ENCODE assay signal across 14 cellular contexts in genomic region chrX:109040057-109040456, GRCh38.
DNase-seq lines count a peak whose midpoint lies in the region; ATAC-seq and TF ChIP-seq lines count a peak whose summit lies in the region.
"Had no signal": no experiment of that assay in that cellular context is flagged by ENCODE, and none has a peak within 500 bp of the region (broad histone marks: within the 10 kb centered on the region; RNA-seq: fewer than 3 reads in every experiment).

No MANE protein-coding gene starts in this region.

- peak overlapping the region; percentile 82 for H3K27ac Mint-ChIP-seq in endodermal cell
- H3K27ac Mint-ChIP-seq in neural progenitor cell = peak overlapping the region; percentile 72
- H3K27ac Mint-ChIP-seq in CD8-positive, alpha-beta T cell = no peak overlapping the region
- H3K27ac Mint-ChIP-seq: B cell; CD4-positive, alpha-beta T cell had no signal

- POLR2A ChIA-PET in CD8-positive, alpha-beta T cell (lab: Charles Lee) = no interaction called here

- intact Hi-C loops in cardiac septum (cut with DNase I) (no loop called here), lower leg skin (cut with DNase I; ENCODE audit: low total_unique reads) (no loop called here)
- intact Hi-C loops in CD8-positive, alpha-beta T cell (cut with DNase I, micrococcal nuclease) = no loop called here

- H2BK120ac ChIP-seq in mesendoderm (ENCODE audit: low read depth, low read length) = no peak overlapping the region

- H3K27me3 Mint-ChIP-seq in endodermal cell (ENCODE audit: insufficient read depth) (no peaks in the 10 kb centered on the region), neural progenitor cell (ENCODE audit: insufficient read depth, low read depth) (no peaks in the 10 kb centered on the region)
- no peaks in the 10 kb centered on the region for H3K27me3 Mint-ChIP-seq in CD8-positive, alpha-beta T cell (ENCODE audit: low read depth)
- H3K27me3 Mint-ChIP-seq: B cell; CD4-positive, alpha-beta T cell had no signal

- peaks cover 12% of the 10 kb centered on the region for H3F3A ChIP-seq in neural progenitor cell (ENCODE audit: low read depth)

- ATAC-seq in CD8-positive, alpha-beta T cell = no peak
- ATAC-seq: HCT116 had no signal

- H3K4me1 Mint-ChIP-seq in endodermal cell = peaks cover 20% of the 10 kb centered on the region
- peaks cover 9% of the 10 kb centered on the region for H3K4me1 Mint-ChIP-seq in neural progenitor cell
- no peaks in the 10 kb centered on the region for H3K4me1 Mint-ChIP-seq in CD8-positive, alpha-beta T cell (ENCODE audit: low read depth)
- H3K4me1 Mint-ChIP-seq: B cell had no signal

- H3K79me2 ChIP-seq in mesendoderm (ENCODE audit: control insufficient read depth, insufficient read depth, low read length) (no peaks in the 10 kb centered on the region), neural progenitor cell (ENCODE audit: low read depth) (no peaks in the 10 kb centered on the region)

- H3K23ac ChIP-seq in mesendoderm (ENCODE audit: low read length) = no peak overlapping the region

- no peak overlapping the region for H3K4ac ChIP-seq in mesendoderm (ENCODE audit: low read depth, low read length)

- no peak for TF ChIP-seq POLR2A in lower leg skin (IDR thresholded peaks at IDR 0.05)

- H2AFZ ChIP-seq in neural progenitor cell (replicated peaks) = peak overlapping the region; percentile 90

- TF ChIP-seq CTCF in endodermal cell (conservative IDR thresholded peaks at IDR 0.05) = no peak
- TF ChIP-seq CTCF in neural progenitor cell (IDR thresholded peaks at IDR 0.05) = no peak
- TF ChIP-seq CTCF in CD8-positive, alpha-beta T cell (IDR thresholded peaks at IDR 0.05) = no peak
- no peak for TF ChIP-seq CTCF in lower leg skin (IDR thresholded peaks at IDR 0.05)

- H3K4me1 ChIP-seq in endodermal cell (ENCODE audit: control insufficient read depth, insufficient read depth, low read length) (peaks cover 3% of the 10 kb centered on the region), mesendoderm (ENCODE audit: control insufficient read depth, low read depth, low read length) (peaks cover 3% of the 10 kb centered on the region), neural progenitor cell (peaks cover 16% of the 10 kb centered on the region)
- H3K4me1 ChIP-seq in CD8-positive, alpha-beta T cell (ENCODE audit: insufficient read depth, low read length) = no peaks in the 10 kb centered on the region

- H3K36me3 Mint-ChIP-seq in endodermal cell (ENCODE audit: low read depth) (no peaks in the 10 kb centered on the region), neural progenitor cell (no peaks in the 10 kb centered on the region)
- no peaks in the 10 kb centered on the region for H3K36me3 Mint-ChIP-seq in CD8-positive, alpha-beta T cell

- H3K4me3 ChIP-seq in H7 (ENCODE audit: insufficient read depth, low read depth, low read length) (no peak overlapping the region), endodermal cell (ENCODE audit: low read length) (no peak overlapping the region), mesendoderm (ENCODE audit: low read length) (no peak overlapping the region), neural progenitor cell (no peak overlapping the region), lower leg skin (ENCODE audit: low read depth, poor library complexity, severe bottlenecking) (no peak overlapping the region)
- no peak overlapping the region for H3K4me3 ChIP-seq in CD8-positive, alpha-beta T cell (ENCODE audit: low read depth, low read length)

- H3K9me3 Mint-ChIP-seq in endodermal cell = no peaks in the 10 kb centered on the region
- no peaks in the 10 kb centered on the region for H3K9me3 Mint-ChIP-seq in neural progenitor cell
- no peaks in the 10 kb centered on the region for H3K9me3 Mint-ChIP-seq in CD8-positive, alpha-beta T cell
- H3K9me3 Mint-ChIP-seq: CD4-positive, alpha-beta T cell had no signal

- H3K56ac ChIP-seq in mesendoderm (ENCODE audit: low read length) = no peak overlapping the region

- H3K9me3 ChIP-seq in endodermal cell (ENCODE audit: control insufficient read depth, low read length) (no peaks in the 10 kb centered on the region), neural progenitor cell (ENCODE audit: low read depth) (no peaks in the 10 kb centered on the region)
- no peaks in the 10 kb centered on the region for H3K9me3 ChIP-seq in CD8-positive, alpha-beta T cell (ENCODE audit: low read length)

- H3K79me1 ChIP-seq in mesendoderm (ENCODE audit: low read length) = no peaks in the 10 kb centered on the region

- H4K20me1 ChIP-seq in neural progenitor cell (ENCODE audit: low read depth) = no peaks in the 10 kb centered on the region

- no peak overlapping the region for H3K4me2 ChIP-seq in mesendoderm (ENCODE audit: low read length)
- peak overlapping the region; percentile 34 for H3K4me2 ChIP-seq in neural progenitor cell

- H3K27me3 ChIP-seq in H7 (ENCODE audit: control insufficient read depth, insufficient read depth, low read length) = no peaks in the 10 kb centered on the region
- no peaks in the 10 kb centered on the region for H3K27me3 ChIP-seq in endodermal cell (ENCODE audit: control insufficient read depth, insufficient read depth, low read length, poor library complexity, severe bottlenecking)
- H3K27me3 ChIP-seq in mesendoderm (ENCODE audit: insufficient read depth, low read length, poor library complexity) = no peaks in the 10 kb centered on the region
- no peaks in the 10 kb centered on the region for H3K27me3 ChIP-seq in neural progenitor cell
- no peaks in the 10 kb centered on the region for H3K27me3 ChIP-seq in CD8-positive, alpha-beta T cell (ENCODE audit: insufficient read depth, low read length)

- no peak overlapping the region for H2AK5ac ChIP-seq in mesendoderm (ENCODE audit: low read length)

- H2BK15ac ChIP-seq in mesendoderm (replicated peaks; ENCODE audit: low read depth) = no peak overlapping the region

- H3K36me3 ChIP-seq in H7 (replicated peaks; ENCODE audit: control insufficient read depth, insufficient read depth, low read length) (no peaks in the 10 kb centered on the region), endodermal cell (ENCODE audit: control insufficient read depth, insufficient read depth, low read length) (no peaks in the 10 kb centered on the region), mesendoderm (ENCODE audit: control insufficient read depth, insufficient read depth, low read length) (no peaks in the 10 kb centered on the region), neural progenitor cell (no peaks in the 10 kb centered on the region)
- H3K36me3 ChIP-seq in CD8-positive, alpha-beta T cell (ENCODE audit: insufficient read depth, low read length) = no peaks in the 10 kb centered on the region

- H3K9ac ChIP-seq in endodermal cell (ENCODE audit: extremely low read depth, low read length, poor library complexity, severe bottlenecking) (no peak overlapping the region), mesendoderm (ENCODE audit: low read length) (no peak overlapping the region), neural progenitor cell (no peak overlapping the region)

- H3K4me3 Mint-ChIP-seq in endodermal cell (no peak overlapping the region), neural progenitor cell (no peak overlapping the region)
- H3K4me3 Mint-ChIP-seq in CD8-positive, alpha-beta T cell = no peak overlapping the region
- H3K4me3 Mint-ChIP-seq: B cell; CD4-positive, alpha-beta T cell had no signal

- no peak overlapping the region for H3K18ac ChIP-seq in mesendoderm (ENCODE audit: low read length)

- DNase-seq in H7 (peak; percentile 33), endodermal cell (peak; percentile 53), mesendoderm (peak; percentile 35), neural progenitor cell (ENCODE audit: low spot score) (peak; percentile 68), cardiac septum (ENCODE audit: low spot score) (no peak), ACHN (no peak), lower leg skin (ENCODE audit: low spot score in 2 of 2) (no peak)
- DNase-seq in CD8-positive, alpha-beta T cell = no peak
- DNase-seq: C1 segment of cervical spinal cord; CD4-positive, alpha-beta T cell; DMS79; GOT3 had no signal

- CTCF ChIA-PET in CD8-positive, alpha-beta T cell (lab: Charles Lee) = no interaction called here

- H2BK5ac ChIP-seq in mesendoderm (ENCODE audit: low read length) = no peak overlapping the region

- 38 to 40% methylated on average over 1 of the region's 3 CpGs for WGBS in endodermal cell (ENCODE audit: insufficient coverage in 1 of 2, insufficient read length in 1 of 2), 2 experiments
- WGBS in mesendoderm (ENCODE audit: extremely low coverage, insufficient coverage, low lambda C conversion rate) = no CpG with 5 or more reads among the region's 3 CpGs
- WGBS in lower leg skin, 2 donors = 32 to 39% methylated on average over 3 of the region's 3 CpGs

- H4K5ac ChIP-seq in mesendoderm (ENCODE audit: low read length) = no peak overlapping the region

- H4K8ac ChIP-seq in mesendoderm (ENCODE audit: low read depth, low read length) = no peak overlapping the region

- no peak overlapping the region for H3K27ac ChIP-seq in endodermal cell (ENCODE audit: low read depth, low read length)
- H3K27ac ChIP-seq in mesendoderm (ENCODE audit: low read depth, low read length) = no peak overlapping the region
- peak overlapping the region; percentile 68 for H3K27ac ChIP-seq in neural progenitor cell
- no peak overlapping the region for H3K27ac ChIP-seq in CD8-positive, alpha-beta T cell (ENCODE audit: low read depth, low read length)

- in situ Hi-C loops in ACHN (cut with HindIII; ENCODE audit: low pct_ligation_motif_present, low pct_unique_long_range_greater_than_20kb, low sequenced_read_pairs) = no loop called here

Comparison
In these comparisons a context has a peak if more than half of its experiments do, and no peak if none do; other contexts are left out.
1. DNase-seq: peak in H7 (single experiment), endodermal cell (single experiment), mesendoderm (single experiment) and neural progenitor cell (single experiment); none in cardiac septum (single experiment), ACHN (single experiment), CD8-positive, alpha-beta T cell (0 of 7) and lower leg skin (0 of 2).